ENCODE assay signal across 1 cellular context in genomic region chr9:113347479-113347878, GRCh38.
A peak's percentile ranks its signal among the peaks of the same experiment; 100 is the strongest.
TF ChIP-seq lines count a peak whose summit lies in the region.

No MANE protein-coding gene starts in this region.

TF ChIP-seq in K562, 482 proteins besides CTCF, POLR2A, EP300 and RAD21:
- peak; percentile 25 for TF ChIP-seq MEIS2 (IDR thresholded peaks at IDR 0.05; ENCODE audit: partially characterized antibody)
- TF ChIP-seq, protein P1, sequence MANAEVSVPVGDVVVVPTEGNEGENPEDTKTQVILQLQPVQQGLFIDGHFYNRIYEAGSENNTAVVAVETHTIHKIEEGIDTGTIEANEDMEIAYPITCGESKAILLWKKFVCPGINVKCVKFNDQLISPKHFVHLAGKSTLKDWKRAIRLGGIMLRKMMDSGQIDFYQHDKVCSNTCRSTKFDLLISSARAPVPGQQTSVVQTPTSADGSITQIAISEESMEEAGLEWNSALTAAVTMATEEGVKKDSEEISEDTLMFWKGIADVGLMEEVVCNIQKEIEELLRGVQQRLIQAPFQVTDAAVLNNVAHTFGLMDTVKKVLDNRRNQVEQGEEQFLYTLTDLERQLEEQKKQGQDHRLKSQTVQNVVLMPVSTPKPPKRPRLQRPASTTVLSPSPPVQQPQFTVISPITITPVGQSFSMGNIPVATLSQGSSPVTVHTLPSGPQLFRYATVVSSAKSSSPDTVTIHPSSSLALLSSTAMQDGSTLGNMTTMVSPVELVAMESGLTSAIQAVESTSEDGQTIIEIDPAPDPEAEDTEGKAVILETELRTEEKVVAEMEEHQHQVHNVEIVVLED (CRISPR knock-in tag; IDR thresholded peaks at IDR 0.05), result no peak
